In genomic region chr19:52786078-52786463, GRCh38 we compare ENCODE assay signal across 8 cellular contexts. TPM values are rescaled to one million over a fixed set of nuclear protein-coding genes. Genes with fewer than 3 reads are reported as not detected.
DNase-seq lines count a peak whose midpoint lies in the region; ATAC-seq, FAIRE-seq and TF ChIP-seq lines count a peak whose summit lies in the region.

No MANE protein-coding gene starts in this region.

- POLR2A ChIA-PET in AG04450 (lab: Yijun Ruan, JAX) = no interaction called here

- peak overlapping the region; percentile 72 for H3K4me3 ChIP-seq in AG04450 (ENCODE audit: low read depth, low read length)
- H3K4me3 ChIP-seq in HUES64 (ENCODE audit: low read length) = peak overlapping the region; percentile 61
- H3K4me3 ChIP-seq in astrocyte of the spinal cord (ENCODE audit: low read depth, low read length) = peak overlapping the region; percentile 70
- peak overlapping the region; percentile 73 to 82 for H3K4me3 ChIP-seq in kidney (ENCODE audit: low read length in 2 of 2)
- peak overlapping the region; percentile 55 to 93 (median 62) for H3K4me3 ChIP-seq in stomach

- CTCF ChIA-PET in AG04450 (lab: Charles Lee) = no interaction called here

- H3K27ac ChIP-seq in AG04450 (ENCODE audit: low read depth, low read length) = no peak overlapping the region
- H3K27ac ChIP-seq in HUES64 (ENCODE audit: low read depth, low read length) = no peak overlapping the region
- H3K27ac ChIP-seq in kidney (ENCODE audit: low read depth in 2 of 2, low read length in 2 of 2) = peak overlapping the region in 1 of 2 donors; percentile 6
- H3K27ac ChIP-seq in stomach = peak overlapping the region; percentile 72 to 84 (median 81)

- TF ChIP-seq CTCF in AG04450 (IDR thresholded peaks at IDR 0.05; ENCODE audit: low read depth, low read length) (no peak), astrocyte of the spinal cord (IDR thresholded peaks at IDR 0.05; ENCODE audit: low read depth, low read length) (no peak), kidney (IDR thresholded peaks at IDR 0.05; ENCODE audit: borderline replicate concordance, extremely low read depth, insufficient read depth) (no peak), stomach (IDR thresholded peaks at IDR 0.05) (no peak)

- FAIRE-seq in kidney (lab: Jason Lieb, UNC) = no peak

- TF ChIP-seq POLR2A in stomach (IDR thresholded peaks at IDR 0.05) = no peak

- WGBS in HUES64 = 2% methylated on average over 23 of the region's 23 CpGs
- WGBS in stomach, 5 donors = 2 to 7% (median 3%) methylated on average over 19 to 23 of the region's 23 CpGs

- no peak for TF ChIP-seq EP300 in stomach (IDR thresholded peaks at IDR 0.05)

- peaks cover 36% of the 10 kb centered on the region for H3K9me3 ChIP-seq in AG04450 (ENCODE audit: control insufficient read depth, insufficient read depth, low read length)
- H3K9me3 ChIP-seq in HUES64 (ENCODE audit: insufficient read depth, low read depth, low read length) = no peaks in the 10 kb centered on the region
- H3K9me3 ChIP-seq in kidney (ENCODE audit: control insufficient read depth in 1 of 2, low read length in 2 of 2) = no peaks in the 10 kb centered on the region
- peaks cover 0 to 16% (median 7%) of the 10 kb centered on the region in 4 donors for H3K9me3 ChIP-seq in stomach

- DNase-seq in AG04450 (ENCODE audit: low read depth, low spot score) = no peak
- no peak for DNase-seq in astrocyte of the spinal cord (ENCODE audit: low read depth, low spot score)
- no peak for DNase-seq in kidney
- no peak for DNase-seq in stomach
- no peak for DNase-seq in NCI-H446 (lab: John Stamatoyannopoulos, UW)

- ATAC-seq in GM19452 (IDR thresholded peaks at IDR 0.05; ENCODE audit: unreplicated experiment) (peak; percentile 22), GM18870 (IDR thresholded peaks at IDR 0.05; ENCODE audit: unreplicated experiment) (no peak)

- H3K27me3 ChIP-seq in AG04450 (ENCODE audit: control insufficient read depth, insufficient read depth, low read length) = no peaks in the 10 kb centered on the region
- peaks cover 17% of the 10 kb centered on the region for H3K27me3 ChIP-seq in HUES64 (ENCODE audit: insufficient read depth, low read length)
- no peaks in the 10 kb centered on the region for H3K27me3 ChIP-seq in stomach

- in situ Hi-C loops in astrocyte of the spinal cord (cut with HindIII; ENCODE audit: low sequenced_read_pairs) = no loop called here

- H3K36me3 ChIP-seq in HUES64 (ENCODE audit: insufficient read depth, low read length) (no peaks in the 10 kb centered on the region), kidney (ENCODE audit: control insufficient read depth in 1 of 2, insufficient read depth in 2 of 2, low read length in 2 of 2) (peaks cover 0 to 2% of the 10 kb centered on the region in 2 donors), stomach (peaks cover 0 to 20% (median 13%) of the 10 kb centered on the region in 4 donors)

- intact Hi-C loops in kidney (cut with DNase I) (no loop called here), stomach (cut with DNase I; ENCODE audit: low total_unique reads) (no loop called here)

- H3K9ac ChIP-seq in HUES64 (ENCODE audit: low read depth, low read length) (peak overlapping the region; percentile 46), kidney (ENCODE audit: low read length in 2 of 2) (peak overlapping the region in 1 of 2 donors; percentile 66)

- H3K4me1 ChIP-seq in HUES64 (ENCODE audit: insufficient read depth, low read length) (no peaks in the 10 kb centered on the region), kidney (ENCODE audit: control insufficient read depth in 1 of 2, insufficient read depth in 1 of 2, low read depth in 1 of 2, low read length in 2 of 2) (peaks cover 0 to 2% of the 10 kb centered on the region in 2 donors), stomach (peaks cover 8 to 30% (median 18%) of the 10 kb centered on the region in 4 donors)

RNA-seq across cellular contexts. Expression of gene ZNF600, which starts 0.5 kb away (rescaled TPM):
- 3.6 and 4.7 TPM in 2 replicates for polyA plus RNA-seq in AG04450 (2011; rRNA removed)
- polyA minus RNA-seq in AG04450 (2011; rRNA and poly(A)+ RNA removed) = 5.2 and 6.4 TPM in 2 replicates
- polyA plus RNA-seq in HUES64 (2013, experiment 1 of 2) = 4.8 TPM
- 6.5 TPM for polyA plus RNA-seq in HUES64 (2013, experiment 2 of 2)
- total RNA-seq in kidney = 9.4 TPM
- polyA plus RNA-seq in kidney (ENCODE audit: insufficient read depth, low read depth, low replicate concordance) = 4.1 TPM
- 10 to 100 TPM in 2 of 5 donors, 1 to 10 TPM in 3; 1.8 to 53.9 (median 8.8) TPM for total RNA-seq in stomach
- 10 to 100 TPM in 1 of 3 donors, 1 to 10 TPM in 2; 4.7 to 10.2 (median 5.7) TPM for polyA plus RNA-seq in stomach

RNA-seq across cellular contexts. Expression of gene ZNF28, which starts 35.4 kb away (rescaled TPM):
- polyA plus RNA-seq in AG04450 (2011; rRNA removed) (9.8 and 11.3 TPM in 2 replicates), kidney (ENCODE audit: insufficient read depth, low read depth, low replicate concordance) (10.0 TPM), stomach (1 to 10 TPM; 2.3 to 5.2 (median 3.9) TPM)
- 8.5 and 19.6 TPM in 2 replicates for polyA minus RNA-seq in AG04450 (2011; rRNA and poly(A)+ RNA removed)
- 14.2 TPM for polyA plus RNA-seq in HUES64 (2013, experiment 1 of 2)
- 12.6 TPM for polyA plus RNA-seq in HUES64 (2013, experiment 2 of 2)
- total RNA-seq in kidney (20.0 TPM), stomach (10 to 100 TPM in 2 of 5 donors, 1 to 10 TPM in 3; 3.2 to 78.6 (median 4.7) TPM)

RNA-seq across cellular contexts. Expression of gene ZNF611, which starts 51.2 kb away (rescaled TPM):
- polyA plus RNA-seq in AG04450 (2011; rRNA removed) (7.2 and 7.5 TPM in 2 replicates), kidney (ENCODE audit: insufficient read depth, low read depth, low replicate concordance) (3.6 TPM), stomach (1 to 10 TPM; 1.6 to 4.1 (median 2.3) TPM)
- 14.0 and 21.1 TPM in 2 replicates for polyA minus RNA-seq in AG04450 (2011; rRNA and poly(A)+ RNA removed)
- 8.3 TPM for polyA plus RNA-seq in HUES64 (2013, experiment 1 of 2)
- 8.8 TPM for polyA plus RNA-seq in HUES64 (2013, experiment 2 of 2)
- total RNA-seq in kidney (42.7 TPM), stomach (10 to 100 TPM in 3 of 5 donors, 1 to 10 TPM in 2; 3.6 to 58.5 (median 14.6) TPM)

Comparison
In these comparisons a context has a peak if more than half of its experiments do, and no peak if none do; other contexts are left out.
1. H3K27ac ChIP-seq: peak in stomach (5 of 5); none in AG04450 (single experiment) and HUES64 (single experiment).
2. Peak in every context shown above with its lines, with median percentiles within 50 percentile points of each other: H3K4me3 ChIP-seq.